In genomic region chr12:119594772-119595445, GRCh38 we compare ENCODE assay signal across 13 cellular contexts. TPM values are rescaled to one million over a fixed set of nuclear protein-coding genes. Genes with fewer than 3 reads are reported as not detected.
DNase-seq lines count a peak whose midpoint lies in the region; ATAC-seq, FAIRE-seq and TF ChIP-seq lines count a peak whose summit lies in the region.
"Had no signal": no experiment of that assay in that cellular context is flagged by ENCODE, and none has a peak within 500 bp of the region (broad histone marks: within the 10 kb centered on the region; RNA-seq: fewer than 3 reads in every experiment).

No MANE protein-coding gene starts in this region.

- no peak for TF ChIP-seq CTCF in ascending aorta (IDR thresholded peaks at IDR 0.05)

- intact Hi-C loops in ascending aorta (cut with DNase I) (no loop called here), sciatic nerve (cut with DNase I) (no loop called here)

- H3K36me3 ChIP-seq in ascending aorta (no peaks in the 10 kb centered on the region), iPS-15b (ENCODE audit: control insufficient read depth, insufficient read depth, low read length) (no peaks in the 10 kb centered on the region)

- ATAC-seq in sciatic nerve, result peak; percentile 49
- no peak for ATAC-seq in HG03108 (IDR thresholded peaks at IDR 0.05; ENCODE audit: unreplicated experiment)

- H3K27ac ChIP-seq in ascending aorta, result no peak overlapping the region
- H3K27ac ChIP-seq: KMS-11 had no signal

- H3K9me3 ChIP-seq in ascending aorta (no peaks in the 10 kb centered on the region), iPS-15b (ENCODE audit: control insufficient read depth, insufficient read depth, low read length) (no peaks in the 10 kb centered on the region)

- H3K27me3 ChIP-seq in ascending aorta (no peaks in the 10 kb centered on the region), iPS-15b (ENCODE audit: control insufficient read depth, insufficient read depth, low read length) (peaks cover 90% of the 10 kb centered on the region)

- no peak for FAIRE-seq in GM12892 (lab: Jason Lieb, UNC)
- FAIRE-seq: G401.6 had no signal

- TF ChIP-seq POLR2A in GM12892 (IDR thresholded peaks at IDR 0.05; ENCODE audit: low read depth, low read length), result no peak

- DNase-seq in GM12892 (ENCODE audit: insufficient read length), result peak; percentile 11
- DNase-seq in ascending aorta (ENCODE audit: low spot score in 2 of 2), result no peak
- DNase-seq in sciatic nerve (ENCODE audit: low spot score), result no peak
- no peak for DNase-seq in activated naive CD4-positive, alpha-beta T cell treated with anti-CD3 and anti-CD28 coated beads, Interleukin-2, amount 50 U/mL, for 16 hours
- no peak for DNase-seq in superior temporal gyrus (ENCODE audit: extremely low spot score)
- no peak for DNase-seq in OCI-M1 (lab: John Stamatoyannopoulos, UW)
- DNase-seq: amygdala; naive B cell; stimulated activated naive CD4-positive, alpha-beta T cell treated with Interleukin-2 at 50 U/mL for 16 hours had no signal

- H3K4me1 ChIP-seq in ascending aorta (no peaks in the 10 kb centered on the region), iPS-15b (ENCODE audit: control insufficient read depth, insufficient read depth, low read length) (no peaks in the 10 kb centered on the region)

- peak overlapping the region; percentile 29 for H3K9ac ChIP-seq in iPS-15b (ENCODE audit: low read depth, low read length)
- H3K9ac ChIP-seq: KMS-11 had no signal

- peak overlapping the region; percentile 21 to 51 for H3K4me3 ChIP-seq in ascending aorta
- H3K4me3 ChIP-seq in iPS-15b (ENCODE audit: low read depth, low read length), result peak overlapping the region; percentile 76

RNA-seq across cellular contexts. Expression of gene TMEM233, which starts 1.3 kb away (rescaled TPM):
- not detected for polyA plus RNA-seq in GM12892 (2012; ENCODE audit: missing spikeins)
- total RNA-seq in ascending aorta (not detected), sciatic nerve (0.53 TPM)
